Comparison of ENCODE assay signal across 15 cellular contexts in genomic region chr5:139908749-139909148, GRCh38.
DNase-seq lines count a peak whose midpoint lies in the region; ATAC-seq and TF ChIP-seq lines count a peak whose summit lies in the region.
"Had no signal": no experiment of that assay in that cellular context is flagged by ENCODE, and none has a peak within 500 bp of the region (broad histone marks: within the 10 kb centered on the region; RNA-seq: fewer than 3 reads in every experiment).

No MANE protein-coding gene starts in this region.

- no peaks in the 10 kb centered on the region for H3K36me3 ChIP-seq in right lobe of liver
- no peaks in the 10 kb centered on the region for H3K36me3 ChIP-seq in left lung

- H3K27me3 ChIP-seq in right lobe of liver (peaks cover 0 to 11% of the 10 kb centered on the region in 2 donors), left lung (peaks cover 17 to 31% of the 10 kb centered on the region in 2 donors)

- ATAC-seq in right lobe of liver: peak in 3 of 4 donors; percentile 42 to 89 (median 68)
- ATAC-seq in left lung: no peak
- no peak for ATAC-seq in GM19467 (IDR thresholded peaks at IDR 0.05; ENCODE audit: unreplicated experiment)
- ATAC-seq: effector memory CD8-positive, alpha-beta T cell had no signal

- H3K27ac ChIP-seq in coronary artery (no peak overlapping the region), right lobe of liver (no peak overlapping the region), left lung (no peak overlapping the region)
- H3K27ac ChIP-seq: C4-2B had no signal

- H3K4me1 Mint-ChIP-seq in HFFc6 (ENCODE audit: low read depth): no peaks in the 10 kb centered on the region

- H3K27ac Mint-ChIP-seq in HFFc6: no peak overlapping the region
- H3K27ac Mint-ChIP-seq: effector memory CD8-positive, alpha-beta T cell; IgD-negative memory B cell; nephron had no signal

- H3K4me3 ChIP-seq in coronary artery (no peak overlapping the region), right lobe of liver (no peak overlapping the region), left lung (no peak overlapping the region)

- H3K9me3 ChIP-seq in right lobe of liver (no peaks in the 10 kb centered on the region), left lung (no peaks in the 10 kb centered on the region)

- TF ChIP-seq POLR2A in right lobe of liver (IDR thresholded peaks at IDR 0.05): no peak

- H3K27me3 Mint-ChIP-seq in HFFc6 (ENCODE audit: insufficient read depth): peaks cover 28% of the 10 kb centered on the region

- no peaks in the 10 kb centered on the region for H3K9me3 Mint-ChIP-seq in HFFc6
- H3K9me3 Mint-ChIP-seq: effector memory CD8-positive, alpha-beta T cell; nephron had no signal

- WGBS in right lobe of liver (ENCODE audit: insufficient coverage, low coverage, low lambda C conversion rate, missing lambda C conversion rate): 61% methylated on average over 1 of the region's 2 CpGs

- H3K4me1 ChIP-seq in right lobe of liver: peaks cover 0 to 10% (median 5%) of the 10 kb centered on the region in 4 donors
- peaks cover 9 to 10% of the 10 kb centered on the region in 2 donors for H3K4me1 ChIP-seq in left lung

- TF ChIP-seq CTCF in coronary artery (IDR thresholded peaks at IDR 0.05): no peak
- no peak for TF ChIP-seq CTCF in right lobe of liver (IDR thresholded peaks at IDR 0.05)
- no peak for TF ChIP-seq CTCF in HFFc6 (IDR thresholded peaks at IDR 0.05)
- no peak for TF ChIP-seq CTCF in left lung (IDR thresholded peaks at IDR 0.05)

- no peak overlapping the region for H3K4me3 Mint-ChIP-seq in HFFc6
- H3K4me3 Mint-ChIP-seq: effector memory CD8-positive, alpha-beta T cell; IgD-negative memory B cell; nephron had no signal

- DNase-seq in H4 (ENCODE audit: low spot score) (peak; percentile 24), NCI-H2196 (lab: John Stamatoyannopoulos, UW; ENCODE audit: unreplicated experiment) (peak; percentile 63), coronary artery (ENCODE audit: low spot score) (peak; percentile 69), right lobe of liver (peak in 2 of 3 donors; percentile 70 to 77), HFFc6 (no peak), left lung (no peak), NCI-H510A (lab: John Stamatoyannopoulos, UW) (no peak)
- DNase-seq: activated T-cell treated with anti-CD3 and anti-CD28 coated beads, Interleukin-2, amount 50 U/mL, for 48 hours; effector memory CD8-positive, alpha-beta T cell; NCI-H187; T-helper 1 cell had no signal

- no peaks in the 10 kb centered on the region for H3K36me3 Mint-ChIP-seq in HFFc6 (ENCODE audit: low read depth)
- H3K36me3 Mint-ChIP-seq: IgD-negative memory B cell had no signal

- intact Hi-C loops in right lobe of liver (cut with DNase I): no loop called here
- intact Hi-C loops in left lung (cut with DNase I): no loop called here

Comparison
In these comparisons a context has a peak if more than half of its experiments do, and no peak if none do; other contexts are left out.
1. DNase-seq: peak in H4 (single experiment), NCI-H2196 (single experiment), coronary artery (single experiment) and right lobe of liver (2 of 3); none in HFFc6 (single experiment), left lung (0 of 2) and NCI-H510A (single experiment).
2. ATAC-seq: peak in right lobe of liver (3 of 4); none in left lung (single experiment) and GM19467 (single experiment).